In the genomic region with DNA sequence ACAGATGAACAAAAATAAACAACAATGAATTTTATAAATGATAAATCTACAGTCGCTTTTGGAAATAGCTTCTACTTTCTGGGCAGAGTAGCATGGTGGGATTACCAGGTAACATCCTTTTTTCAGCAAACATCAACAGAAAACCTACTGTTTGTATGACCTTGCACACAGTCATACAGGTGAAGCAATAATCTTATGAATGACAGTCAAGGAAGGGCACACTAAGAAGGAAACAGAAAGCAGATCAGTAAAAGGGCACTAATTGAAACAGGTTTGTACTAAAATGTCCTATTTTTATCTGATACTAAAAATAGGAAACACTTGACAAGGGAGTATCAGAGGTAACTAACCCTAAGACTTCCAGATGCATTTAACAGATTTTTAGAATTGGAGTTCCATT, we compare ENCODE assay signal across 20 cellular contexts.
DNase-seq lines count a peak whose midpoint lies in the region; ATAC-seq and TF ChIP-seq lines count a peak whose summit lies in the region.
"Had no signal": no experiment of that assay in that cellular context is flagged by ENCODE, and none has a peak within 500 bp of the region (broad histone marks: within the 10 kb centered on the region; RNA-seq: fewer than 3 reads in every experiment).

No MANE protein-coding gene starts in this region.

- no peak overlapping the region for H3K4me3 ChIP-seq in OCI-LY3 (ENCODE audit: low read length)
- H3K4me3 ChIP-seq in transverse colon: no peak overlapping the region
- no peak overlapping the region for H3K4me3 ChIP-seq in right cardiac atrium (ENCODE audit: low read length)
- H3K4me3 ChIP-seq: cardiac muscle cell had no signal

- WGBS in transverse colon (ENCODE audit: low coverage in 1 of 2), 2 donors: 45% methylated on average over 1 of the region's 1 CpG; no CpG with 5 or more reads in 1 of the 2 donors
- 94% methylated on average over 1 of the region's 1 CpG for WGBS in right cardiac atrium

- DNase-seq in natural killer cell treated with Interleukin-12 subunit alpha and Interleukin-12 subunit beta and Interleukin-15 and Interleukin-18, amount 100 ng/mL, for 72 hours (ENCODE audit: low spot score): no peak
- no peak for DNase-seq in natural killer cell
- no peak for DNase-seq in transverse colon
- DNase-seq in right cardiac atrium: no peak
- no peak for DNase-seq in A172 (ENCODE audit: low spot score)
- no peak for DNase-seq in occipital lobe (lab: John Stamatoyannopoulos, UW)
- DNase-seq: activated CD4-positive, alpha-beta T cell treated with anti-CD3 and anti-CD28 coated beads, Interleukin-2, amount 50 U/mL, for 4 hours; activated naive CD4-positive, alpha-beta T cell; DND-41; glutamatergic neuron; kidney glomerular epithelial cell; naive B cell; NCI-H1436; NCI-H510A; retina; stimulated activated CD4-positive, alpha-beta T cell treated with anti-CD3 and anti-CD28 coated beads, Interleukin-2, amount 100 ng/mL, for 48 hours had no signal

- TF ChIP-seq POLR2A in transverse colon (IDR thresholded peaks at IDR 0.05): no peak

- H3K79me2 ChIP-seq in OCI-LY3 (ENCODE audit: low read length): no peaks in the 10 kb centered on the region

- TF ChIP-seq CTCF in natural killer cell (IDR thresholded peaks at IDR 0.05) (no peak), OCI-LY3 (IDR thresholded peaks at IDR 0.05; ENCODE audit: low read depth, low read length) (no peak), transverse colon (IDR thresholded peaks at IDR 0.05) (no peak)

- H3K4me2 ChIP-seq in OCI-LY3 (ENCODE audit: low read length): peak overlapping the region; percentile 46

- TF ChIP-seq EP300 in transverse colon (IDR thresholded peaks at IDR 0.05; ENCODE audit: low read depth): no peak

- H3K9me3 Mint-ChIP-seq in natural killer cell treated with Interleukin-12 subunit alpha and Interleukin-12 subunit beta and Interleukin-15 and Interleukin-18, amount 100 ng/mL, for 72 hours: no peaks in the 10 kb centered on the region
- H3K9me3 Mint-ChIP-seq in natural killer cell: no peaks in the 10 kb centered on the region

- H3K9me3 ChIP-seq in OCI-LY3 (ENCODE audit: insufficient read depth, low read length) (no peaks in the 10 kb centered on the region), transverse colon (no peaks in the 10 kb centered on the region), right cardiac atrium (ENCODE audit: control insufficient read depth, low read length) (no peaks in the 10 kb centered on the region)

- H2AFZ ChIP-seq in OCI-LY3 (ENCODE audit: low read depth, low read length): no peak overlapping the region

- intact Hi-C loops in natural killer cell (cut with micrococcal nuclease) (no loop called here), transverse colon (cut with DNase I; ENCODE audit: low total_unique reads) (no loop called here), right cardiac atrium (cut with DNase I) (loop anchor here in 3 of 4 donors (5.0 to 10.0 kb wide), 2 partner anchors 99 to 101 kb away; no protein-coding TSS in a partner anchor)

- H3K36me3 ChIP-seq in OCI-LY3 (replicated peaks; ENCODE audit: low read depth, low read length) (no peaks in the 10 kb centered on the region), transverse colon (no peaks in the 10 kb centered on the region)
- H3K36me3 ChIP-seq: cardiac muscle cell had no signal

- H3K27me3 Mint-ChIP-seq in natural killer cell treated with Interleukin-12 subunit alpha and Interleukin-12 subunit beta and Interleukin-15 and Interleukin-18, amount 100 ng/mL, for 72 hours: peaks cover 20 to 22% of the 10 kb centered on the region in 2 donors
- H3K27me3 Mint-ChIP-seq in natural killer cell (ENCODE audit: low read depth in 2 of 2): peaks cover 6 to 33% of the 10 kb centered on the region in 2 donors
- H3K27me3 Mint-ChIP-seq: naive B cell had no signal

- H3K27me3 ChIP-seq in OCI-LY3 (ENCODE audit: low read depth, low read length) (no peaks in the 10 kb centered on the region), transverse colon (no peaks in the 10 kb centered on the region), right cardiac atrium (ENCODE audit: control insufficient read depth, insufficient read depth) (no peaks in the 10 kb centered on the region)
- H3K27me3 ChIP-seq: cardiac muscle cell had no signal

- peaks cover 0 to 4% of the 10 kb centered on the region in 2 donors for H3K4me1 Mint-ChIP-seq in natural killer cell treated with Interleukin-12 subunit alpha and Interleukin-12 subunit beta and Interleukin-15 and Interleukin-18, amount 100 ng/mL, for 72 hours (ENCODE audit: low read depth in 2 of 2)
- no peaks in the 10 kb centered on the region for H3K4me1 Mint-ChIP-seq in natural killer cell
- H3K4me1 Mint-ChIP-seq: naive B cell; stimulated activated memory B cell treated with anti-CD40 and anti-IgM and Interleukin-4, amounts not matched to agents 10 μg/mL and 1 μg/mL and 100 μg/mL, for 72 hours had no signal

- H3K4me3 Mint-ChIP-seq in natural killer cell treated with Interleukin-12 subunit alpha and Interleukin-12 subunit beta and Interleukin-15 and Interleukin-18, amount 100 ng/mL, for 72 hours: no peak overlapping the region
- H3K4me3 Mint-ChIP-seq in natural killer cell: no peak overlapping the region
- H3K4me3 Mint-ChIP-seq: naive B cell; stimulated activated memory B cell treated with anti-CD40 and anti-IgM and Interleukin-4, amounts not matched to agents 10 μg/mL and 1 μg/mL and 100 μg/mL, for 72 hours had no signal

- in situ Hi-C loops in transverse colon (cut with MboI; ENCODE audit: low pct_ligation_motif_present in 1 of 4, low pct_unique_long_range_greater_than_20kb in 1 of 4, low sequenced_read_pairs in 3 of 4): loop anchor here in 2 of 4 donors (10.0 kb wide), 1 partner anchor 99 kb away; no protein-coding TSS in a partner anchor

- H3K36me3 Mint-ChIP-seq in natural killer cell treated with Interleukin-12 subunit alpha and Interleukin-12 subunit beta and Interleukin-15 and Interleukin-18, amount 100 ng/mL, for 72 hours: no peaks in the 10 kb centered on the region
- no peaks in the 10 kb centered on the region for H3K36me3 Mint-ChIP-seq in natural killer cell
- H3K36me3 Mint-ChIP-seq: naive B cell; stimulated activated memory B cell treated with anti-CD40 and anti-IgM and Interleukin-4, amounts not matched to agents 10 μg/mL and 1 μg/mL and 100 μg/mL, for 72 hours had no signal

- H3K27ac Mint-ChIP-seq in natural killer cell treated with Interleukin-12 subunit alpha and Interleukin-12 subunit beta and Interleukin-15 and Interleukin-18, amount 100 ng/mL, for 72 hours: no peak overlapping the region
- H3K27ac Mint-ChIP-seq in natural killer cell: no peak overlapping the region
- H3K27ac Mint-ChIP-seq: stimulated activated memory B cell treated with anti-CD40 and anti-IgM and Interleukin-4, amounts not matched to agents 10 μg/mL and 1 μg/mL and 100 μg/mL, for 72 hours had no signal

- H4K20me1 ChIP-seq in OCI-LY3 (ENCODE audit: insufficient read depth, low read length): no peaks in the 10 kb centered on the region

- H3K27ac ChIP-seq in OCI-LY3 (ENCODE audit: low read length) (peak overlapping the region; percentile 13; the same call in 1 of the 2 replicates), transverse colon (peak overlapping the region in 3 of 4 donors; percentile 51 to 65 (median 58)), right cardiac atrium (ENCODE audit: low read length) (no peak overlapping the region)
- H3K27ac ChIP-seq: cardiac muscle cell had no signal

- peak; percentile 55 to 62 for ATAC-seq in natural killer cell treated with Interleukin-12 subunit alpha and Interleukin-12 subunit beta and Interleukin-15 and Interleukin-18, amount 100 ng/mL, for 72 hours
- ATAC-seq in natural killer cell: no peak
- ATAC-seq in HG02610 (IDR thresholded peaks at IDR 0.05; ENCODE audit: unreplicated experiment): peak; percentile 72
- no peak for ATAC-seq in right cardiac atrium
- ATAC-seq: stimulated activated memory B cell treated with anti-CD40 and anti-IgM and Interleukin-4, amounts not matched to agents 10 μg/mL and 1 μg/mL and 100 μg/mL, for 72 hours had no signal

- no peak overlapping the region for H3K9ac ChIP-seq in OCI-LY3 (ENCODE audit: low read length)

- H3K4me1 ChIP-seq in OCI-LY3 (ENCODE audit: low read length) (peaks cover 11% of the 10 kb centered on the region), transverse colon (peaks cover 0 to 8% (median 3%) of the 10 kb centered on the region in 4 donors), right cardiac atrium (ENCODE audit: control insufficient read depth, insufficient read depth, low read length) (no peaks in the 10 kb centered on the region)

Comparison
In these comparisons a context has a peak if more than half of its experiments do, and no peak if none do; other contexts are left out.
1. ATAC-seq: peak in natural killer cell treated with Interleukin-12 subunit alpha and Interleukin-12 subunit beta and Interleukin-15 and Interleukin-18, amount 100 ng/mL, for 72 hours (2 of 2) and HG02610 (single experiment); none in natural killer cell (0 of 3) and right cardiac atrium (0 of 2).
2. intact Hi-C loops: an anchor here in right cardiac atrium (5.0 to 10.0 kb wide); none called in natural killer cell and transverse colon.